ENCODE assay signal across 1 cellular context in the genomic region with DNA sequence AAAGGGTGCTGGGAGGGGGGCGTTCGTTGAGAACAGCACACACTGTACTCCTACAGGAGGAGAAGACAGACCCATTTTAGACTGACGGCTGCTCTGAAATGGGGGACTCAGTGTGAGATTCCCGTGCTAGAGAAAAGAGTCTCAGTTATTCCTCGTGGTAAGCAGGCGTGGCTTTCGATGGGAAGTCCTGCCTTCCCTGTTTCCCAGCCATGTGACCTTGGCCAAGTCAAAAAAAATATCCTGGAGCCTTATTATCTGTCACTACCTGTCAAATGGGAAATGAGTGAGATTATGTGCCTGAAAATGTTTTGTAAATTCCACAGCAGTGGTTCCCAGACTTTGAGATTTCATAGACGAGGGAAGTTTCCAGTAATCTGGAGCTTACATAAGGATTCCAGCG.
TF ChIP-seq lines count a peak whose summit lies in the region.

No MANE protein-coding gene starts in this region.

TF ChIP-seq in H1, 55 proteins besides CTCF, POLR2A, EP300 and RAD21:
- TF ChIP-seq RXRA (IDR thresholded peaks at IDR 0.05; ENCODE audit: insufficient read depth, low read depth, low read length): no peak
- TF ChIP-seq NRF1 (IDR thresholded peaks at IDR 0.05; ENCODE audit: low read depth, low read length): no peak
- no peak for TF ChIP-seq FOSL1 (IDR thresholded peaks at IDR 0.05; ENCODE audit: insufficient read depth, low read depth, low read length)
- TF ChIP-seq, protein P1, sequence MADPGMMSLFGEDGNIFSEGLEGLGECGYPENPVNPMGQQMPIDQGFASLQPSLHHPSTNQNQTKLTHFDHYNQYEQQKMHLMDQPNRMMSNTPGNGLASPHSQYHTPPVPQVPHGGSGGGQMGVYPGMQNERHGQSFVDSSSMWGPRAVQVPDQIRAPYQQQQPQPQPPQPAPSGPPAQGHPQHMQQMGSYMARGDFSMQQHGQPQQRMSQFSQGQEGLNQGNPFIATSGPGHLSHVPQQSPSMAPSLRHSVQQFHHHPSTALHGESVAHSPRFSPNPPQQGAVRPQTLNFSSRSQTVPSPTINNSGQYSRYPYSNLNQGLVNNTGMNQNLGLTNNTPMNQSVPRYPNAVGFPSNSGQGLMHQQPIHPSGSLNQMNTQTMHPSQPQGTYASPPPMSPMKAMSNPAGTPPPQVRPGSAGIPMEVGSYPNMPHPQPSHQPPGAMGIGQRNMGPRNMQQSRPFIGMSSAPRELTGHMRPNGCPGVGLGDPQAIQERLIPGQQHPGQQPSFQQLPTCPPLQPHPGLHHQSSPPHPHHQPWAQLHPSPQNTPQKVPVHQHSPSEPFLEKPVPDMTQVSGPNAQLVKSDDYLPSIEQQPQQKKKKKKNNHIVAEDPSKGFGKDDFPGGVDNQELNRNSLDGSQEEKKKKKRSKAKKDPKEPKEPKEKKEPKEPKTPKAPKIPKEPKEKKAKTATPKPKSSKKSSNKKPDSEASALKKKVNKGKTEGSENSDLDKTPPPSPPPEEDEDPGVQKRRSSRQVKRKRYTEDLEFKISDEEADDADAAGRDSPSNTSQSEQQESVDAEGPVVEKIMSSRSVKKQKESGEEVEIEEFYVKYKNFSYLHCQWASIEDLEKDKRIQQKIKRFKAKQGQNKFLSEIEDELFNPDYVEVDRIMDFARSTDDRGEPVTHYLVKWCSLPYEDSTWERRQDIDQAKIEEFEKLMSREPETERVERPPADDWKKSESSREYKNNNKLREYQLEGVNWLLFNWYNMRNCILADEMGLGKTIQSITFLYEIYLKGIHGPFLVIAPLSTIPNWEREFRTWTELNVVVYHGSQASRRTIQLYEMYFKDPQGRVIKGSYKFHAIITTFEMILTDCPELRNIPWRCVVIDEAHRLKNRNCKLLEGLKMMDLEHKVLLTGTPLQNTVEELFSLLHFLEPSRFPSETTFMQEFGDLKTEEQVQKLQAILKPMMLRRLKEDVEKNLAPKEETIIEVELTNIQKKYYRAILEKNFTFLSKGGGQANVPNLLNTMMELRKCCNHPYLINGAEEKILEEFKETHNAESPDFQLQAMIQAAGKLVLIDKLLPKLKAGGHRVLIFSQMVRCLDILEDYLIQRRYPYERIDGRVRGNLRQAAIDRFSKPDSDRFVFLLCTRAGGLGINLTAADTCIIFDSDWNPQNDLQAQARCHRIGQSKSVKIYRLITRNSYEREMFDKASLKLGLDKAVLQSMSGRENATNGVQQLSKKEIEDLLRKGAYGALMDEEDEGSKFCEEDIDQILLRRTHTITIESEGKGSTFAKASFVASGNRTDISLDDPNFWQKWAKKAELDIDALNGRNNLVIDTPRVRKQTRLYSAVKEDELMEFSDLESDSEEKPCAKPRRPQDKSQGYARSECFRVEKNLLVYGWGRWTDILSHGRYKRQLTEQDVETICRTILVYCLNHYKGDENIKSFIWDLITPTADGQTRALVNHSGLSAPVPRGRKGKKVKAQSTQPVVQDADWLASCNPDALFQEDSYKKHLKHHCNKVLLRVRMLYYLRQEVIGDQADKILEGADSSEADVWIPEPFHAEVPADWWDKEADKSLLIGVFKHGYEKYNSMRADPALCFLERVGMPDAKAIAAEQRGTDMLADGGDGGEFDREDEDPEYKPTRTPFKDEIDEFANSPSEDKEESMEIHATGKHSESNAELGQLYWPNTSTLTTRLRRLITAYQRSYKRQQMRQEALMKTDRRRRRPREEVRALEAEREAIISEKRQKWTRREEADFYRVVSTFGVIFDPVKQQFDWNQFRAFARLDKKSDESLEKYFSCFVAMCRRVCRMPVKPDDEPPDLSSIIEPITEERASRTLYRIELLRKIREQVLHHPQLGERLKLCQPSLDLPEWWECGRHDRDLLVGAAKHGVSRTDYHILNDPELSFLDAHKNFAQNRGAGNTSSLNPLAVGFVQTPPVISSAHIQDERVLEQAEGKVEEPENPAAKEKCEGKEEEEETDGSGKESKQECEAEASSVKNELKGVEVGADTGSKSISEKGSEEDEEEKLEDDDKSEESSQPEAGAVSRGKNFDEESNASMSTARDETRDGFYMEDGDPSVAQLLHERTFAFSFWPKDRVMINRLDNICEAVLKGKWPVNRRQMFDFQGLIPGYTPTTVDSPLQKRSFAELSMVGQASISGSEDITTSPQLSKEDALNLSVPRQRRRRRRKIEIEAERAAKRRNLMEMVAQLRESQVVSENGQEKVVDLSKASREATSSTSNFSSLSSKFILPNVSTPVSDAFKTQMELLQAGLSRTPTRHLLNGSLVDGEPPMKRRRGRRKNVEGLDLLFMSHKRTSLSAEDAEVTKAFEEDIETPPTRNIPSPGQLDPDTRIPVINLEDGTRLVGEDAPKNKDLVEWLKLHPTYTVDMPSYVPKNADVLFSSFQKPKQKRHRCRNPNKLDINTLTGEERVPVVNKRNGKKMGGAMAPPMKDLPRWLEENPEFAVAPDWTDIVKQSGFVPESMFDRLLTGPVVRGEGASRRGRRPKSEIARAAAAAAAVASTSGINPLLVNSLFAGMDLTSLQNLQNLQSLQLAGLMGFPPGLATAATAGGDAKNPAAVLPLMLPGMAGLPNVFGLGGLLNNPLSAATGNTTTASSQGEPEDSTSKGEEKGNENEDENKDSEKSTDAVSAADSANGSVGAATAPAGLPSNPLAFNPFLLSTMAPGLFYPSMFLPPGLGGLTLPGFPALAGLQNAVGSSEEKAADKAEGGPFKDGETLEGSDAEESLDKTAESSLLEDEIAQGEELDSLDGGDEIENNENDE (IDR thresholded peaks at IDR 0.05; ENCODE audit: insufficient replicate concordance, low read length): no peak
- no peak for TF ChIP-seq CBX5 (IDR thresholded peaks at IDR 0.05; ENCODE audit: low read depth, low read length)
- TF ChIP-seq SIX5 (IDR thresholded peaks at IDR 0.05; ENCODE audit: low read depth, low read length): no peak
- TF ChIP-seq, protein P2, sequence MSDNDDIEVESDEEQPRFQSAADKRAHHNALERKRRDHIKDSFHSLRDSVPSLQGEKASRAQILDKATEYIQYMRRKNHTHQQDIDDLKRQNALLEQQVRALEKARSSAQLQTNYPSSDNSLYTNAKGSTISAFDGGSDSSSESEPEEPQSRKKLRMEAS (IDR thresholded peaks at IDR 0.05): no peak
- no peak for TF ChIP-seq CTBP2 (IDR thresholded peaks at IDR 0.05; ENCODE audit: borderline replicate concordance, insufficient read depth, insufficient read length, low read length)
- TF ChIP-seq, protein P3, sequence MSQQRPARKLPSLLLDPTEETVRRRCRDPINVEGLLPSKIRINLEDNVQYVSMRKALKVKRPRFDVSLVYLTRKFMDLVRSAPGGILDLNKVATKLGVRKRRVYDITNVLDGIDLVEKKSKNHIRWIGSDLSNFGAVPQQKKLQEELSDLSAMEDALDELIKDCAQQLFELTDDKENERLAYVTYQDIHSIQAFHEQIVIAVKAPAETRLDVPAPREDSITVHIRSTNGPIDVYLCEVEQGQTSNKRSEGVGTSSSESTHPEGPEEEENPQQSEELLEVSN (IDR thresholded peaks at IDR 0.05): no peak
- no peak for TF ChIP-seq TAF1 (IDR thresholded peaks at IDR 0.05; ENCODE audit: low read depth, low read length)
- TF ChIP-seq SIN3A (conservative IDR thresholded peaks at IDR 0.05 in 1 of 2, IDR thresholded peaks at IDR 0.05 in 1 of 2; ENCODE audit: low read depth in 1 of 2, low read length in 2 of 2): no peak
- no peak for TF ChIP-seq JUND (IDR thresholded peaks at IDR 0.05; ENCODE audit: low read length)
- TF ChIP-seq CBX8 (IDR thresholded peaks at IDR 0.05; ENCODE audit: borderline replicate concordance, low read depth, low read length): no peak
- no peak for TF ChIP-seq RNF2 (IDR thresholded peaks at IDR 0.05; ENCODE audit: borderline replicate concordance, low read depth, low read length, missing control alignments, poor library complexity, severe bottlenecking)
- no peak for TF ChIP-seq GABPA (IDR thresholded peaks at IDR 0.05; ENCODE audit: borderline replicate concordance, insufficient read depth, low read length)
- TF ChIP-seq POU5F1 (IDR thresholded peaks at IDR 0.05; ENCODE audit: low read depth, low read length): no peak
- TF ChIP-seq RBBP5 (IDR thresholded peaks at IDR 0.05; ENCODE audit: borderline replicate concordance, low read depth, low read length): no peak
